ENCODE assay signal across 22 cellular contexts in genomic region chr5:98483301-98483700, GRCh38.
A peak's percentile ranks its signal among the peaks of the same experiment; 100 is the strongest.
DNase-seq lines count a peak whose midpoint lies in the region; ATAC-seq, FAIRE-seq and TF ChIP-seq lines count a peak whose summit lies in the region.
"Had no signal": no experiment of that assay in that cellular context is flagged by ENCODE, and none has a peak within 500 bp of the region (broad histone marks: within the 10 kb centered on the region; RNA-seq: fewer than 3 reads in every experiment).

No MANE protein-coding gene starts in this region.

- DNase-seq in GM03348 (ENCODE audit: low spot score) = peak; percentile 81
- peak; percentile 63 for DNase-seq in amniotic epithelial cell (ENCODE audit: low read depth)
- peak; percentile 88 to 93 for DNase-seq in foreskin fibroblast
- no peak for DNase-seq in GM19239 (ENCODE audit: insufficient read length, low spot score)
- no peak for DNase-seq in stimulated activated CD4-positive, alpha-beta T cell treated with anti-CD3 and anti-CD28 coated beads, Interleukin-1b, Interleukin-23, amount 100 ng/mL, for 48 hours
- DNase-seq in NCI-H774 (lab: John Stamatoyannopoulos, UW) = no peak
- DNase-seq: activated CD4-positive, alpha-beta T cell treated with anti-CD3 and anti-CD28 coated beads, Interleukin-2, amount 50 U/mL, for 4 hours; activated CD8-positive, alpha-beta memory T cell treated with anti-CD3 and anti-CD28 coated beads, Interleukin-2, amount 50 U/mL, for 4 hours; colonic mucosa; COR-L47; foreskin keratinocyte; H7; KBM-7; left ventricle myocardium superior; midbrain; NCI-H526; small intestine had no signal

- TF ChIP-seq CTCF in foreskin fibroblast (IDR thresholded peaks at IDR 0.05; ENCODE audit: low read depth, low read length) = no peak

- FAIRE-seq in GM19239 (lab: Jason Lieb, UNC) = no peak
- FAIRE-seq: GM18507, small intestine had no signal

- no peak for ATAC-seq in GM19351 (IDR thresholded peaks at IDR 0.05; ENCODE audit: unreplicated experiment)
- ATAC-seq: foreskin keratinocyte; left ventricle myocardium superior; stimulated activated memory B cell treated with anti-CD40 and anti-IgM and Interleukin-4, amounts not matched to agents 10 μg/mL and 1 μg/mL and 100 μg/mL, for 72 hours had no signal

- H3K4me3 ChIP-seq in foreskin fibroblast (ENCODE audit: low read depth in 1 of 2, low read length in 2 of 2) = no peak overlapping the region
- H3K4me3 ChIP-seq: BLaER1, colonic mucosa, prostate gland had no signal

Comparison
In these comparisons a context has a peak if more than half of its experiments do, and no peak if none do; other contexts are left out.
1. DNase-seq: peak in GM03348 (single experiment), amniotic epithelial cell (single experiment) and foreskin fibroblast (2 of 2); none in GM19239 (single experiment), stimulated activated CD4-positive, alpha-beta T cell treated with anti-CD3 and anti-CD28 coated beads, Interleukin-1b, Interleukin-23, amount 100 ng/mL, for 48 hours (single experiment) and NCI-H774 (single experiment).